Comparison of ENCODE assay signal across 1 cellular context in genomic region chr14:89906000-89906399, GRCh38.
A peak's percentile ranks its signal among the peaks of the same experiment; 100 is the strongest.
TF ChIP-seq lines count a peak whose summit lies in the region.

No MANE protein-coding gene starts in this region.

TF ChIP-seq in HEK293, 187 proteins besides CTCF, POLR2A, EP300 and RAD21 (continued from another document):
- TF ChIP-seq KLF1 (tag by site-specific recombination; IDR thresholded peaks at IDR 0.05) = no peak
- peak; percentile 75 for TF ChIP-seq ZNF529 (tag by site-specific recombination; IDR thresholded peaks at IDR 0.05; ENCODE audit: insufficient replicate concordance)
- no peak for TF ChIP-seq ZSCAN18 (tag by site-specific recombination; IDR thresholded peaks at IDR 0.05)
- no peak for TF ChIP-seq ZNF274 (IDR thresholded peaks at IDR 0.05; ENCODE audit: low read length)
- TF ChIP-seq ZNF274 (tag by site-specific recombination; IDR thresholded peaks at IDR 0.05; ENCODE audit: borderline replicate concordance) = no peak
- TF ChIP-seq ZNF514 (tag by site-specific recombination; IDR thresholded peaks at IDR 0.05) = peak; percentile 81; the same call in 1 of the 2 replicates
- TF ChIP-seq ZBTB1 (tag by site-specific recombination; IDR thresholded peaks at IDR 0.05) = peak; percentile 91; the same call in 1 of the 2 replicates
- TF ChIP-seq HOXC10 (CRISPR knock-in tag; IDR thresholded peaks at IDR 0.05) = no peak
- peak; percentile 88 for TF ChIP-seq ZBTB11 (tag by site-specific recombination; conservative IDR thresholded peaks at IDR 0.05; ENCODE audit: low read depth)
- no peak for TF ChIP-seq ZNF473 (tag by site-specific recombination; IDR thresholded peaks at IDR 0.05)
TF ChIP-seq in HEK293: peak in this region for 41.
